Comparison of ENCODE assay signal across 29 cellular contexts in the genomic region with DNA sequence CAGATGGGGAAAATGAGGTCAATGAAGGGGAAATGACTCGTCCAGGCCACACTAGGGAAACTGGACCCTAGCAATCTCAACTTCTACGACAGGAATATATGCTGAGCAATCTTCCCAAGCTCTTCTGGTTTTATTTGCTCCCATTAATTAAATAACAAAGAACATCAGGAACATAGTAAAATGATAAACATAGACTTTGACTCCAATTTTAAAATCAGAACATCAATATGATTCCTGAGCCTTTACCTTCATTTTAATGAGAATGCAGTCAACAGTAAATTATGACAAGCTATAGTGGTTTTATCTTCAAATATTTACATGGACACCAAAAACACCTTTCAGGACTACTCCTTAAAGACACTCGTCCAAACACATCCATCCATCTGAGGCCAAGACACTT.
"Had no signal": no experiment of that assay in that cellular context is flagged by ENCODE, and none has a peak within 500 bp of the region (broad histone marks: within the 10 kb centered on the region; RNA-seq: fewer than 3 reads in every experiment).

No MANE protein-coding gene starts in this region.

- H3K4me3 ChIP-seq: adrenal gland, body of pancreas, breast epithelium had no signal

- DNase-seq: activated CD4-positive, alpha-beta memory T cell treated with anti-CD3 and anti-CD28 coated beads for 36 hours; activated CD4-positive, alpha-beta T cell treated with anti-CD3 and anti-CD28 coated beads for 4 hours; activated CD4-positive, alpha-beta T cell treated with anti-CD3 and anti-CD28 coated beads, Interleukin-2, amount 10 ng/mL, durations not matched to agents 24 days and 14 days; activated CD4-positive, alpha-beta T cell treated with anti-CD3 and anti-CD28 coated beads, Interleukin-2, amount 50 U/mL, for 1 hour; activated CD4-positive, alpha-beta T cell treated with anti-CD3 and anti-CD28 coated beads, Interleukin-2, amount 50 U/mL, for 4 hours; activated CD4-positive, CD25-positive, alpha-beta regulatory T cell treated with anti-CD3 and anti-CD28 coated beads, Interleukin-2, amount 50 U/mL, for 72 hours; activated CD8-positive, alpha-beta memory T cell treated with anti-CD3 and anti-CD28 coated beads, Interleukin-2, amount 50 U/mL, for 4 hours; activated CD8-positive, alpha-beta T cell treated with anti-CD3 and anti-CD28 coated beads for 36 hours; activated effector memory CD4-positive, alpha-beta T cell treated with anti-CD3 and anti-CD28 coated beads, Interleukin-2, amount 50 U/mL, for 16 hours; activated gamma-delta T cell treated with Interleukin-2 at 50 U/mL for 16 hours; activated naive CD4-positive, alpha-beta T cell; activated naive CD4-positive, alpha-beta T cell treated with anti-CD3 and anti-CD28 coated beads for 36 hours; activated naive CD4-positive, alpha-beta T cell treated with anti-CD3 and anti-CD28 coated beads, Interleukin-2, amount 50 U/mL, for 16 hours; activated naive CD8-positive, alpha-beta T cell treated with anti-CD3 and anti-CD28 coated beads for 36 hours; activated T-cell treated with anti-CD3 and anti-CD28 coated beads for 4 hours; activated T-cell treated with anti-CD3 and anti-CD28 coated beads, Interleukin-2, amount 50 U/mL, for 1 hour; activated T-cell treated with anti-CD3 and anti-CD28 coated beads, Interleukin-2, amount 50 U/mL, for 4 hours; activated T-cell treated with anti-CD3 and anti-CD28 coated beads, Interleukin-2, amount 50 U/mL, for 72 hours; amniotic stem cell; aorta; brain microvascular endothelial cell; central memory CD4-positive, alpha-beta T cell; T-helper 17 cell; WERI-Rb-1 had no signal

- H3K27ac ChIP-seq: adrenal gland, body of pancreas, brain microvascular endothelial cell, breast epithelium, WERI-Rb-1 had no signal

- ATAC-seq: activated CD8-positive, alpha-beta T cell treated with anti-CD3 and anti-CD28 coated beads for 36 hours; activated naive CD4-positive, alpha-beta T cell treated with anti-CD3 and anti-CD28 coated beads, Interleukin-2, amount 50 U/mL, for 72 hours; activated T-cell treated with anti-CD3 and anti-CD28 coated beads, Interleukin-2, amount 50 U/mL, for 4 hours; activated T-cell treated with anti-CD3 and anti-CD28 coated beads, Interleukin-2, amount 50 U/mL, for 72 hours; activated T-helper 17 cell treated with anti-CD3 and anti-CD28 coated beads, Interleukin-2, amount 50 U/mL, for 72 hours; body of pancreas; T-helper 17 cell had no signal
